ENCODE assay signal across 14 cellular contexts in the genomic region with DNA sequence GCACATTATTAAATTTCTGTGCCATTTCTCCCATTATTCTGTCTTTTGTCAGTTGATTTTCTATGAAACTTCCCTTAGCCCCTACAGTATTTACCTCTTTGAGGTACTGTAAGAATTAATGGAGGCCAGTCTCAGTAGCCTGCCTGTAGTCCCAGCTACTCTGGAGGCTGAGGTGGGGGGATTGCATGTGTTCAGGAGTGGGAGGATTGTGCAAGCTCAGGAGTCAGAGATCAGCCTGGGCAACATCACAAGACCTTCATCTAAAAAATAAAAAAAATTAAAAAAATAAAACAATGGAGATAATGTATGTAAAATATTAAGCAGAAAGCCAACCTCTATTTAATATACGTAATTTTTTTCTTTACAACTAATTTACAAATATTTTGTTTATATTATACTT.
DNase-seq lines count a peak whose midpoint lies in the region; ATAC-seq and TF ChIP-seq lines count a peak whose summit lies in the region.
"Had no signal": no experiment of that assay in that cellular context is flagged by ENCODE, and none has a peak within 500 bp of the region (broad histone marks: within the 10 kb centered on the region; RNA-seq: fewer than 3 reads in every experiment).

No MANE protein-coding gene starts in this region.

- H3K36me3 ChIP-seq in KOPT-K1 (ENCODE audit: insufficient read depth, low read length), result no peaks in the 10 kb centered on the region

- no peaks in the 10 kb centered on the region for H3K9me3 ChIP-seq in KOPT-K1 (ENCODE audit: insufficient read depth, low read length, poor library complexity, severe bottlenecking)
- H3K9me3 ChIP-seq: SK-N-SH had no signal

- CTCF ChIA-PET in activated CD4-positive, alpha-beta T cell treated with anti-CD3 and anti-CD28 coated beads, Interleukin-2, amount 10 ng/mL, durations not matched to agents 7 days and 5 days (lab: Charles Lee), result interaction anchor here (1.3 to 2.6 kb wide), 3 partner anchors 9 to 1808 kb away, joined by 3 to 6 read pairs (median 5); a partner anchor contains a TSS

- peaks cover 9% of the 10 kb centered on the region for H3K36me3 Mint-ChIP-seq in activated CD4-positive, alpha-beta T cell treated with anti-CD3 and anti-CD28 coated beads, Interleukin-2, amount 10 ng/mL, durations not matched to agents 7 days and 5 days (ENCODE audit: low read depth)
- H3K36me3 Mint-ChIP-seq in activated naive CD8-positive, alpha-beta T cell, result peaks cover 2% of the 10 kb centered on the region
- peaks cover 8% of the 10 kb centered on the region for H3K36me3 Mint-ChIP-seq in nephron progenitor cell (ENCODE audit: low read depth)

- DNase-seq in activated CD4-positive, alpha-beta T cell treated with anti-CD3 and anti-CD28 coated beads, Interleukin-2, amount 10 ng/mL, durations not matched to agents 7 days and 5 days, result no peak
- no peak for DNase-seq in activated CD4-positive, alpha-beta T cell treated with anti-CD3 and anti-CD28 coated beads, Interleukin-2, amount 50 U/mL, for 4 hours
- no peak for DNase-seq in nephron progenitor cell
- DNase-seq in NCI-H1417 (lab: John Stamatoyannopoulos, UW), result no peak
- no peak for DNase-seq in NCI-H345 (lab: John Stamatoyannopoulos, UW)
- DNase-seq: activated effector memory CD4-positive, alpha-beta T cell treated with Interleukin-2 at 50 U/mL for 16 hours; H7; kidney; NCI-H1930; NCI-H748 treated with DMSO at 0.1 percent for 48 hours; SK-N-SH had no signal

- POLR2A ChIA-PET in activated CD4-positive, alpha-beta T cell treated with anti-CD3 and anti-CD28 coated beads, Interleukin-2, amount 10 ng/mL, durations not matched to agents 7 days and 5 days (lab: Charles Lee), result interaction anchor here (1.8 to 11.7 kb wide), 4 partner anchors 10 to 56 kb away, joined by 9 to 553 read pairs (median 62); a partner anchor contains a TSS

- H3K27ac Mint-ChIP-seq in activated CD4-positive, alpha-beta T cell treated with anti-CD3 and anti-CD28 coated beads, Interleukin-2, amount 10 ng/mL, durations not matched to agents 7 days and 5 days, result peak overlapping the region; percentile 68
- H3K27ac Mint-ChIP-seq in activated naive CD8-positive, alpha-beta T cell, result peak overlapping the region; percentile 71
- H3K27ac Mint-ChIP-seq in nephron progenitor cell, result peak overlapping the region; percentile 57

- peak overlapping the region; percentile 98 for H3K27ac ChIP-seq in KOPT-K1 (ENCODE audit: low read depth, low read length, poor library complexity, severe bottlenecking)

- ATAC-seq in GM18870 (IDR thresholded peaks at IDR 0.05; ENCODE audit: unreplicated experiment), result no peak

- no peaks in the 10 kb centered on the region for H3K9me3 Mint-ChIP-seq in activated CD4-positive, alpha-beta T cell treated with anti-CD3 and anti-CD28 coated beads, Interleukin-2, amount 10 ng/mL, durations not matched to agents 7 days and 5 days
- H3K9me3 Mint-ChIP-seq in activated naive CD8-positive, alpha-beta T cell (ENCODE audit: low read depth), result no peaks in the 10 kb centered on the region
- H3K9me3 Mint-ChIP-seq in nephron progenitor cell, result peaks cover 4% of the 10 kb centered on the region

- peaks cover 2% of the 10 kb centered on the region for H3K27me3 Mint-ChIP-seq in activated CD4-positive, alpha-beta T cell treated with anti-CD3 and anti-CD28 coated beads, Interleukin-2, amount 10 ng/mL, durations not matched to agents 7 days and 5 days
- no peaks in the 10 kb centered on the region for H3K27me3 Mint-ChIP-seq in activated naive CD8-positive, alpha-beta T cell
- H3K27me3 Mint-ChIP-seq in nephron progenitor cell (ENCODE audit: low read depth, poor library complexity), result no peaks in the 10 kb centered on the region

- no peak overlapping the region for H3K4me3 Mint-ChIP-seq in activated CD4-positive, alpha-beta T cell treated with anti-CD3 and anti-CD28 coated beads, Interleukin-2, amount 10 ng/mL, durations not matched to agents 7 days and 5 days
- no peak overlapping the region for H3K4me3 Mint-ChIP-seq in activated naive CD8-positive, alpha-beta T cell
- H3K4me3 Mint-ChIP-seq in nephron progenitor cell, result no peak overlapping the region

- no peak for TF ChIP-seq CTCF in nephron progenitor cell (IDR thresholded peaks at IDR 0.05)

- peaks cover 35% of the 10 kb centered on the region for H3K4me1 Mint-ChIP-seq in activated CD4-positive, alpha-beta T cell treated with anti-CD3 and anti-CD28 coated beads, Interleukin-2, amount 10 ng/mL, durations not matched to agents 7 days and 5 days
- peaks cover 39% of the 10 kb centered on the region for H3K4me1 Mint-ChIP-seq in activated naive CD8-positive, alpha-beta T cell (ENCODE audit: low read depth)
- peaks cover 51% of the 10 kb centered on the region for H3K4me1 Mint-ChIP-seq in nephron progenitor cell
